8 cellular contexts compared by ENCODE assay signal in the genomic region with DNA sequence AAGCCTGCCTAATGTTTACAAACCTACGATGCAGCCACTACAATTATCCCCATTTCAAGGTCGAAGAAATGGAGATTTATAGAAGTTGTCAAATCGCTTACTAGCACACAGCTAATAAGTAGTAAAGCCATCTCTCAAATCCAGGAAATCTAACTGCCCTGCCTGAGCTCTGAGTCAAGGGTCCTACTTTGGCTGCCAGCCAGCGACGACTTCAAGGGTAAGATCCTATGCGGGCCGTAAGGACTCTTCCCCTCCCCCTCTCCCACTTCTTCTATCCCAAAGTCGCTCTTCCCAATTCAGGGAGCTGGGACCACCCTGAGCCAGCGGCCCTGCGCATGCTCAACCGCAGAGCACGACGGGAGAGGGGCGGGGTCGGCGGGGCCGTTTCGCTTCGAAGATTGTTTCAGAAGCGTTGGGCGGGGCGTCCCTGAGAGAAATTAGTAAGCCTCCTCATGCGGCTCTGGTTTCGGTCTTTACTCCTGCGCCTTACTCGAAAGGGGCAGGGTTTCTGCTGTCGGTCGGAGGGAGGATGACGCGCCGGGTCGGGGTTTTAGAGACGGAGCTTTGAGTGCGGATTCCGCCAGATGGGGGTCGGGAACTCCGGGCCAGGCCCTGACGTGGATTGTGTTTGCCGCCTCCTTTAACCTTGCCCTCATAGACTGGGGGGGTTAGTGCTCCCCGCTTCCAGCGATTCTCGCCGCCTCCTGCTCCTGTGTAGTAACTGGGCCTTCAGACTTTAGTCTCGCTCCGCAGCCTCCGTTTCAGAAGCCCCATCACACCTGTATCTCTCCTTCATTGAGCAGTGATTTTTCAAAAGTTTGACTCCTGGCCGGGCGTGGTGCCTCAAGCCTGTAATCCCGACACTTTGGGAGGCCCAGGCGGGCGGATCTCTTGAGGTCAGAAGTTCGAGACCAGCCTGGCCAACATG. TPM values are rescaled to one million over a fixed set of nuclear protein-coding genes. Genes with fewer than 3 reads are reported as not detected.
DNase-seq lines count a peak whose midpoint lies in the region; ATAC-seq and TF ChIP-seq lines count a peak whose summit lies in the region.

ZMYM1 (plus strand) TSS at position 383 of the 928 bp plus-strand sequence. CDS start 14,603 bp downstream, outside the sequence.

- no peak for TF ChIP-seq CTCF in AG04450 (IDR thresholded peaks at IDR 0.05; ENCODE audit: low read depth, low read length)
- no peak for TF ChIP-seq CTCF in kidney epithelial cell (IDR thresholded peaks at IDR 0.05; ENCODE audit: insufficient read depth, low read length, poor library complexity, severe bottlenecking)

- no peaks in the 10 kb centered on the region; the same call in 1 of the 2 replicates for H3K9me3 ChIP-seq in AG04450 (ENCODE audit: control insufficient read depth, insufficient read depth, low read length)

- CTCF ChIA-PET in AG04450 (lab: Charles Lee) = interaction anchor here (0.5 to 0.7 kb wide), 4 partner anchors 13 to 80 kb away, joined by 3 to 4 read pairs (median 3); no protein-coding TSS in a partner anchor

- ATAC-seq in GM18870 (IDR thresholded peaks at IDR 0.05; ENCODE audit: unreplicated experiment) (peak; percentile 74), HG03139 (IDR thresholded peaks at IDR 0.05; ENCODE audit: unreplicated experiment) (peak; percentile 92)

- H3K4me3 ChIP-seq in AG04450 (ENCODE audit: low read depth, low read length) = peak within 1 kb of the TSS; percentile 86
- H3K4me3 ChIP-seq in kidney epithelial cell (ENCODE audit: low read depth, low read length) = peak within 1 kb of the TSS; percentile 72

- POLR2A ChIA-PET in AG04450 (lab: Yijun Ruan, JAX) = interaction anchor here (0.7 to 1.5 kb wide), 4 partner anchors 32 to 95 kb away, joined by 3 to 11 read pairs (median 4); partner anchors contain the start of gene ZMYM6

- H3K27ac ChIP-seq in AG04450 (ENCODE audit: low read depth, low read length) = peak within 1 kb of the TSS; percentile 94

- H3K27me3 ChIP-seq in AG04450 (ENCODE audit: control insufficient read depth, insufficient read depth, low read length) (no peaks in the 10 kb centered on the region), kidney epithelial cell (ENCODE audit: control insufficient read depth, insufficient read depth, low read length) (no peaks in the 10 kb centered on the region)

- no peaks in the 10 kb centered on the region for H3K36me3 ChIP-seq in kidney epithelial cell (ENCODE audit: control insufficient read depth, insufficient read depth, low read length)

- DNase-seq in AG04450 (ENCODE audit: low read depth, low spot score) = peak; percentile 66
- peak; percentile 95 for DNase-seq in NCI-H2227 (lab: John Stamatoyannopoulos, UW; ENCODE audit: unreplicated experiment)
- DNase-seq in activated CD4-positive, CD25-positive, alpha-beta regulatory T cell treated with anti-CD3 and anti-CD28 coated beads, Interleukin-2, amount 50 U/mL, for 72 hours = peak; percentile 90
- DNase-seq in cerebellum (ENCODE audit: low spot score) = peak; percentile 85
- peak; percentile 61 for DNase-seq in kidney epithelial cell (ENCODE audit: low read depth)
- peak; percentile 95 for DNase-seq in stimulated activated CD4-positive, alpha-beta T cell treated with anti-CD3 and anti-CD28 coated beads, Interleukin-15, amount 100 ng/mL, for 24 hours

RNA-seq across cellular contexts. Expression of gene ZMYM1, which starts in this region (rescaled TPM):
- polyA plus RNA-seq in AG04450 (2011; rRNA removed) = 9.7 and 12.9 TPM in 2 replicates
- polyA minus RNA-seq in AG04450 (2011; rRNA and poly(A)+ RNA removed) = 21.2 and 38.6 TPM in 2 replicates
- total RNA-seq in cerebellum (32.1 TPM), kidney epithelial cell (12.3 and 13.0 TPM in 2 replicates)

Comparison
In these comparisons a context has a peak if more than half of its experiments do, and no peak if none do; other contexts are left out.
1. Peak in every context shown above with its lines: DNase-seq, ATAC-seq, H3K4me3 ChIP-seq and H3K27ac ChIP-seq.